10 cellular contexts compared by ENCODE assay signal in the genomic region with DNA sequence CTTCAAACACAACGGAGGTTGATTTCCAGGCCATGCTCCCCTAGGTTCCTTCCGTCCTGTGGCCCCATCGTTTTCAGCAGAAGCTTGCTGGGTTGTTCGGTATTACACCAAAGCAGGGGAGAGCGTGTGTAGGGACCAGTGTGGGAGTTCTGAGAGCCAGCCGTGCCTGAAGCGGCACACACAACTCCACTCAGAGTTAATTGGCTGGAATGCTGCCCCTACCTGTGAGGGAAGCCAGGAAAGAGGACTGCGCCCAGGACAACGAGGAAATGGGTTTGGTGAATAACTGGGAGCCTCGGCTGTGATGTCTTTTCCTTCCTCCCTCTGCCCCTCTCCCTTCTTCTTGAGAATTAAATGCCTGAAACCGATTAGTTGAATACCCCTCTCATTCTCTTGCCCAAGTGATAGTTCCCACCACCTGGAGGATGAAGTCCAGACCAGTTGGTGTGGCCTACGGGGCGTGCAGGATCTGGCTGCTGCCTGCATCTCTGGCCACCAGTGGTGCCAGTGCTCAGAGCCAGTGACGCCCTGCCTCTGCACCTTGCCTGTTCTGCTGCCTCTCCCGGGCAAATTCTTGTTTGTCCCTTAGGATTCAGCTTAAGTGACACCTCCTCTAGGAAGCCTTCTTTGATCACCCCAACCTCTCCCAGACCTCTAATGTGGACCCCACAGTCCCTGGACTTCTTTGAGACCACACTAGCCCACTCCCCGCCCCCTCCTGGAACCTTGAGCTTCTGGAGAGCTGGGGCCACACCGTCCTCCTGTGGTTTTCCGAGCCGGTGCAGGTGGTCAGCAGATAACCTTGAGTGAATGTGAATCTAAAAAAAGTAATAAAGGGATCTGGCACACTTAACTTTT. TPM values are rescaled to one million over a fixed set of nuclear protein-coding genes. Genes with fewer than 3 reads are reported as not detected.
DNase-seq lines count a peak whose midpoint lies in the region; ATAC-seq, FAIRE-seq and TF ChIP-seq lines count a peak whose summit lies in the region.
"Had no signal": no experiment of that assay in that cellular context is flagged by ENCODE, and none has a peak within 500 bp of the region (broad histone marks: within the 10 kb centered on the region; RNA-seq: fewer than 3 reads in every experiment).

No MANE protein-coding gene starts in this region.

- intact Hi-C loops in thyroid gland (cut with DNase I) = no loop called here

- H3K36me3 ChIP-seq in BLaER1 (peaks cover 20% of the 10 kb centered on the region), MM.1S (replicated peaks; ENCODE audit: insufficient read depth, low read length) (no peaks in the 10 kb centered on the region), duodenal mucosa (ENCODE audit: control insufficient read depth in 1 of 2, insufficient read depth in 2 of 2, low read length in 2 of 2) (peaks cover 0 to 12% of the 10 kb centered on the region in 2 donors), thyroid gland (no peaks in the 10 kb centered on the region)

- no peak for TF ChIP-seq CTCF in MM.1S (IDR thresholded peaks at IDR 0.05; ENCODE audit: low read length)
- TF ChIP-seq CTCF in thyroid gland (IDR thresholded peaks at IDR 0.05) = no peak

- no peak overlapping the region for H2AFZ ChIP-seq in MM.1S (ENCODE audit: low read length)

- H3K27ac ChIP-seq in BLaER1 (peak overlapping the region; percentile 99), MM.1S (ENCODE audit: low read length) (peak overlapping the region; percentile 77), duodenal mucosa (ENCODE audit: low read depth, low read length) (peak overlapping the region; percentile 39), thyroid gland (no peak overlapping the region)

- H3K4me1 ChIP-seq in BLaER1 (peaks cover 91% of the 10 kb centered on the region), MM.1S (ENCODE audit: low read length) (peaks cover 32% of the 10 kb centered on the region), duodenal mucosa (ENCODE audit: control insufficient read depth in 1 of 2, insufficient read depth in 2 of 2, low read length in 2 of 2) (peaks cover 60 to 73% of the 10 kb centered on the region in 2 donors), thyroid gland (no peaks in the 10 kb centered on the region)

- H3K27ac Mint-ChIP-seq in natural killer cell treated with Interleukin-12 subunit alpha and Interleukin-12 subunit beta and Interleukin-15 and Interleukin-18, amount 100 ng/mL, for 72 hours = peak overlapping the region; percentile 84 to 91

- peaks cover 54 to 56% of the 10 kb centered on the region in 2 donors for H3K4me1 Mint-ChIP-seq in natural killer cell treated with Interleukin-12 subunit alpha and Interleukin-12 subunit beta and Interleukin-15 and Interleukin-18, amount 100 ng/mL, for 72 hours (ENCODE audit: low read depth in 2 of 2)

- FAIRE-seq in frontal cortex (lab: Jason Lieb, UNC) = no peak

- DNase-seq in MM.1S (no peak), frontal cortex (ENCODE audit: low spot score in 2 of 2) (no peak), thyroid gland (no peak)
- DNase-seq in natural killer cell treated with Interleukin-12 subunit alpha and Interleukin-12 subunit beta and Interleukin-15 and Interleukin-18, amount 100 ng/mL, for 72 hours (ENCODE audit: low spot score) = peak; percentile 44
- DNase-seq: activated CD4-positive, CD25-positive, alpha-beta regulatory T cell treated with anti-CD3 and anti-CD28 coated beads, Interleukin-2, amount 50 U/mL, for 72 hours; NCI-H82 had no signal

- no peaks in the 10 kb centered on the region for H3K36me3 Mint-ChIP-seq in natural killer cell treated with Interleukin-12 subunit alpha and Interleukin-12 subunit beta and Interleukin-15 and Interleukin-18, amount 100 ng/mL, for 72 hours

- peaks cover 29% of the 10 kb centered on the region for H3F3A ChIP-seq in MM.1S (ENCODE audit: insufficient read depth, low read length)

- H4K20me1 ChIP-seq in BLaER1 (peaks cover 15% of the 10 kb centered on the region), MM.1S (ENCODE audit: insufficient read depth, low read length) (no peaks in the 10 kb centered on the region)

- H3K79me2 ChIP-seq in MM.1S (ENCODE audit: low read length) = peaks cover 48% of the 10 kb centered on the region

- TF ChIP-seq POLR2A in thyroid gland (IDR thresholded peaks at IDR 0.05) = no peak

- WGBS in thyroid gland, 2 donors = 77 to 81% methylated on average over 19 of the region's 19 CpGs

- no peaks in the 10 kb centered on the region for H3K27me3 ChIP-seq in BLaER1
- H3K27me3 ChIP-seq in MM.1S (replicated peaks; ENCODE audit: insufficient read depth, low read length) = no peaks in the 10 kb centered on the region
- no peaks in the 10 kb centered on the region for H3K27me3 ChIP-seq in duodenal mucosa (ENCODE audit: control insufficient read depth in 1 of 2, insufficient read depth in 2 of 2, low read length in 2 of 2)
- no peaks in the 10 kb centered on the region for H3K27me3 ChIP-seq in thyroid gland

- H3K4me3 ChIP-seq in BLaER1 (peak overlapping the region; percentile 66), MM.1S (ENCODE audit: low read length) (peak overlapping the region; percentile 25), duodenal mucosa (ENCODE audit: low read depth in 1 of 2, low read length in 2 of 2) (peak overlapping the region in 1 of 2 donors; percentile 9), thyroid gland (replicated peaks in 1 of 3) (no peak overlapping the region)

- H3K9ac ChIP-seq in BLaER1 (peak overlapping the region; percentile 89), MM.1S (ENCODE audit: low read length) (no peak overlapping the region), duodenal mucosa (ENCODE audit: low read depth in 1 of 2, low read length in 2 of 2) (peak overlapping the region; percentile 20 to 62)

- H3K4me2 ChIP-seq in BLaER1 (peak overlapping the region; percentile 99), MM.1S (ENCODE audit: low read depth, low read length) (peak overlapping the region; percentile 89)

- no peaks in the 10 kb centered on the region for H3K9me2 ChIP-seq in MM.1S (replicated peaks; ENCODE audit: insufficient read depth, low read length)

- no peak for ATAC-seq in natural killer cell treated with Interleukin-12 subunit alpha and Interleukin-12 subunit beta and Interleukin-15 and Interleukin-18, amount 100 ng/mL, for 72 hours
- ATAC-seq in HG02763 (IDR thresholded peaks at IDR 0.05; ENCODE audit: unreplicated experiment) (no peak), HG02571 (IDR thresholded peaks at IDR 0.05; ENCODE audit: unreplicated experiment) (no peak)

- no peaks in the 10 kb centered on the region for H3K9me3 ChIP-seq in BLaER1
- H3K9me3 ChIP-seq in MM.1S (replicated peaks; ENCODE audit: insufficient read depth, low read length) = no peaks in the 10 kb centered on the region
- no peaks in the 10 kb centered on the region for H3K9me3 ChIP-seq in duodenal mucosa (ENCODE audit: control insufficient read depth in 1 of 2, low read length in 2 of 2)
- no peaks in the 10 kb centered on the region for H3K9me3 ChIP-seq in thyroid gland

- H3K27me3 Mint-ChIP-seq in natural killer cell treated with Interleukin-12 subunit alpha and Interleukin-12 subunit beta and Interleukin-15 and Interleukin-18, amount 100 ng/mL, for 72 hours = no peaks in the 10 kb centered on the region

- H3K4me3 Mint-ChIP-seq in natural killer cell treated with Interleukin-12 subunit alpha and Interleukin-12 subunit beta and Interleukin-15 and Interleukin-18, amount 100 ng/mL, for 72 hours = peak overlapping the region; percentile 79

- H3K9me3 Mint-ChIP-seq in natural killer cell treated with Interleukin-12 subunit alpha and Interleukin-12 subunit beta and Interleukin-15 and Interleukin-18, amount 100 ng/mL, for 72 hours = no peaks in the 10 kb centered on the region

RNA-seq across cellular contexts. Expression of gene TBC1D14, which starts 33.6 kb away (rescaled TPM):
- 10 to 100 TPM; 37.3 to 56.9 TPM for total RNA-seq in natural killer cell treated with Interleukin-12 subunit alpha and Interleukin-12 subunit beta and Interleukin-15 and Interleukin-18, amount 100 ng/mL, for 72 hours
- total RNA-seq in frontal cortex (207 TPM), thyroid gland (10 to 100 TPM; 39.8 to 47.0 (median 46.0) TPM)

Comparison
In these comparisons a context has a peak if more than half of its experiments do, and no peak if none do; other contexts are left out.
1. H3K27ac ChIP-seq: peak in BLaER1 (single experiment), MM.1S (single experiment) and duodenal mucosa (single experiment); none in thyroid gland (0 of 3).
2. H3K4me3 ChIP-seq: peak in BLaER1 (single experiment) and MM.1S (single experiment); none in thyroid gland (0 of 3).